ENCODE assay signal across 16 cellular contexts in genomic region chr19:13045812-13046211, GRCh38. TPM values are rescaled to one million over a fixed set of nuclear protein-coding genes. Genes with fewer than 3 reads are reported as not detected.
DNase-seq lines count a peak whose midpoint lies in the region; ATAC-seq and TF ChIP-seq lines count a peak whose summit lies in the region.
"Had no signal": no experiment of that assay in that cellular context is flagged by ENCODE, and none has a peak within 500 bp of the region (broad histone marks: within the 10 kb centered on the region; RNA-seq: fewer than 3 reads in every experiment).

No MANE protein-coding gene starts in this region.

- H3K36me3 Mint-ChIP-seq in natural killer cell: no peaks in the 10 kb centered on the region
- no peaks in the 10 kb centered on the region for H3K36me3 Mint-ChIP-seq in natural killer cell treated with Interleukin-12 subunit alpha and Interleukin-12 subunit beta and Interleukin-15 and Interleukin-18, amount 100 ng/mL, for 72 hours
- H3K36me3 Mint-ChIP-seq in stimulated activated effector memory CD8-positive, alpha-beta T cell treated with anti-CD3 and anti-CD28 coated beads, Interleukin-12 subunit alpha, Interleukin-12 subunit beta, amount 100 ng/mL, for 72 hours: peaks cover 6% of the 10 kb centered on the region
- H3K36me3 Mint-ChIP-seq: CD14-positive monocyte had no signal

- no peaks in the 10 kb centered on the region for H3K9me3 Mint-ChIP-seq in natural killer cell
- no peaks in the 10 kb centered on the region for H3K9me3 Mint-ChIP-seq in natural killer cell treated with Interleukin-12 subunit alpha and Interleukin-12 subunit beta and Interleukin-15 and Interleukin-18, amount 100 ng/mL, for 72 hours
- no peaks in the 10 kb centered on the region for H3K9me3 Mint-ChIP-seq in stimulated activated effector memory CD8-positive, alpha-beta T cell treated with anti-CD3 and anti-CD28 coated beads, Interleukin-12 subunit alpha, Interleukin-12 subunit beta, amount 100 ng/mL, for 72 hours
- H3K9me3 Mint-ChIP-seq: CD14-positive monocyte had no signal

- DNase-seq in natural killer cell (no peak), esophagus squamous epithelium (lab: John Stamatoyannopoulos, UW) (no peak), NCI-H1092 treated with DMSO at 0.1 percent for 48 hours (lab: John Stamatoyannopoulos, UW) (no peak), NCI-H146 (lab: John Stamatoyannopoulos, UW) (no peak), amniotic stem cell (lab: John Stamatoyannopoulos, UW) (no peak), NCI-H146 treated with DMSO at 0.1 percent for 48 hours (lab: John Stamatoyannopoulos, UW; ENCODE audit: unreplicated experiment) (no peak)
- no peak for DNase-seq in natural killer cell treated with Interleukin-12 subunit alpha and Interleukin-12 subunit beta and Interleukin-15 and Interleukin-18, amount 100 ng/mL, for 72 hours (ENCODE audit: low spot score)
- DNase-seq in stimulated activated effector memory CD8-positive, alpha-beta T cell treated with anti-CD3 and anti-CD28 coated beads, Interleukin-12 subunit alpha, Interleukin-12 subunit beta, amount 100 ng/mL, for 72 hours (ENCODE audit: low spot score in 2 of 2): no peak
- DNase-seq: IMR-90, Kasumi-1, NCI-H1417 treated with DMSO at 0.1 percent for 48 hours, NCI-H2081, NCI-H524 had no signal

- no peak for ATAC-seq in natural killer cell
- ATAC-seq in natural killer cell treated with Interleukin-12 subunit alpha and Interleukin-12 subunit beta and Interleukin-15 and Interleukin-18, amount 100 ng/mL, for 72 hours: no peak
- ATAC-seq in stimulated activated effector memory CD8-positive, alpha-beta T cell treated with anti-CD3 and anti-CD28 coated beads, Interleukin-12 subunit alpha, Interleukin-12 subunit beta, amount 100 ng/mL, for 72 hours: no peak
- ATAC-seq: HCT116 had no signal

- H3K4me3 ChIP-seq in esophagus squamous epithelium: no peak overlapping the region

- H3K27ac ChIP-seq in esophagus squamous epithelium: peak overlapping the region; percentile 59 to 86 (median 72)

- H3K27ac Mint-ChIP-seq in natural killer cell: peak overlapping the region; percentile 76 to 95
- H3K27ac Mint-ChIP-seq in natural killer cell treated with Interleukin-12 subunit alpha and Interleukin-12 subunit beta and Interleukin-15 and Interleukin-18, amount 100 ng/mL, for 72 hours: peak overlapping the region in 1 of 2 donors; percentile 17
- peak overlapping the region; percentile 82 for H3K27ac Mint-ChIP-seq in stimulated activated effector memory CD8-positive, alpha-beta T cell treated with anti-CD3 and anti-CD28 coated beads, Interleukin-12 subunit alpha, Interleukin-12 subunit beta, amount 100 ng/mL, for 72 hours
- H3K27ac Mint-ChIP-seq: CD14-positive monocyte had no signal

- intact Hi-C loops in natural killer cell (cut with micrococcal nuclease) (loop anchor here (10.0 kb wide), 1 partner anchor 261 kb away; no protein-coding TSS in a partner anchor), esophagus squamous epithelium (cut with DNase I) (no loop called here)

- H3K4me3 Mint-ChIP-seq in natural killer cell: no peak overlapping the region
- no peak overlapping the region for H3K4me3 Mint-ChIP-seq in natural killer cell treated with Interleukin-12 subunit alpha and Interleukin-12 subunit beta and Interleukin-15 and Interleukin-18, amount 100 ng/mL, for 72 hours
- no peak overlapping the region for H3K4me3 Mint-ChIP-seq in stimulated activated effector memory CD8-positive, alpha-beta T cell treated with anti-CD3 and anti-CD28 coated beads, Interleukin-12 subunit alpha, Interleukin-12 subunit beta, amount 100 ng/mL, for 72 hours
- H3K4me3 Mint-ChIP-seq: CD14-positive monocyte had no signal

- H3K9me3 ChIP-seq in esophagus squamous epithelium: no peaks in the 10 kb centered on the region

- TF ChIP-seq POLR2A in esophagus squamous epithelium (IDR thresholded peaks at IDR 0.05): no peak

- H3K4me1 ChIP-seq in esophagus squamous epithelium: peaks cover 27 to 92% (median 39%) of the 10 kb centered on the region in 3 donors

- H3K27me3 ChIP-seq in esophagus squamous epithelium: no peaks in the 10 kb centered on the region

- H3K27me3 Mint-ChIP-seq in natural killer cell (ENCODE audit: low read depth in 2 of 2): peaks cover 7 to 18% of the 10 kb centered on the region in 2 donors
- peaks cover 4 to 11% of the 10 kb centered on the region in 2 donors for H3K27me3 Mint-ChIP-seq in natural killer cell treated with Interleukin-12 subunit alpha and Interleukin-12 subunit beta and Interleukin-15 and Interleukin-18, amount 100 ng/mL, for 72 hours

- peaks cover 33 to 47% of the 10 kb centered on the region in 2 donors for H3K4me1 Mint-ChIP-seq in natural killer cell
- H3K4me1 Mint-ChIP-seq in natural killer cell treated with Interleukin-12 subunit alpha and Interleukin-12 subunit beta and Interleukin-15 and Interleukin-18, amount 100 ng/mL, for 72 hours (ENCODE audit: low read depth in 2 of 2): peaks cover 25 to 45% of the 10 kb centered on the region in 2 donors
- H3K4me1 Mint-ChIP-seq in stimulated activated effector memory CD8-positive, alpha-beta T cell treated with anti-CD3 and anti-CD28 coated beads, Interleukin-12 subunit alpha, Interleukin-12 subunit beta, amount 100 ng/mL, for 72 hours: peaks cover 46% of the 10 kb centered on the region

- H3K36me3 ChIP-seq in esophagus squamous epithelium: peaks cover 0 to 25% (median 0%) of the 10 kb centered on the region in 3 donors

- TF ChIP-seq CTCF in natural killer cell (IDR thresholded peaks at IDR 0.05) (no peak), esophagus squamous epithelium (IDR thresholded peaks at IDR 0.05) (no peak)

- WGBS in esophagus squamous epithelium, 2 donors: 56 to 75% methylated on average over 2 to 3 of the region's 4 CpGs

RNA-seq across cellular contexts. Expression of gene NFIX, which starts 50.5 kb away (rescaled TPM):
- total RNA-seq in natural killer cell: 1 to 10 TPM in 2 of 3 donors, under 1 TPM in 1; 0.61 to 2.1 (median 1.3) TPM
- under 1 TPM; 0.31 to 0.89 TPM for total RNA-seq in natural killer cell treated with Interleukin-12 subunit alpha and Interleukin-12 subunit beta and Interleukin-15 and Interleukin-18, amount 100 ng/mL, for 72 hours
- total RNA-seq in esophagus squamous epithelium: 10 to 100 TPM; 32.3 to 81.2 (median 51.6) TPM

RNA-seq across cellular contexts. Expression of gene LYL1, which starts 56.8 kb away (rescaled TPM):
- 1 to 10 TPM; 2.0 to 7.7 (median 6.7) TPM for total RNA-seq in natural killer cell
- total RNA-seq in natural killer cell treated with Interleukin-12 subunit alpha and Interleukin-12 subunit beta and Interleukin-15 and Interleukin-18, amount 100 ng/mL, for 72 hours: 1 to 10 TPM in 1 of 2 donors, under 1 TPM in 1; 0.86 to 1.4 TPM
- 10 to 100 TPM in 1 of 4 donors, 1 to 10 TPM in 3; 2.1 to 13.0 (median 3.9) TPM for total RNA-seq in esophagus squamous epithelium
- total RNA-seq: A673 had no signal

Comparison
In these comparisons a context has a peak if more than half of its experiments do, and no peak if none do; other contexts are left out.
1. RNA of gene NFIX, which starts 50.5 kb away (total RNA-seq): 32.3 to 81.2 TPM in esophagus squamous epithelium; 0.61 to 2.1 TPM in natural killer cell and 0.31 to 0.89 TPM in natural killer cell treated with Interleukin-12 subunit alpha and Interleukin-12 subunit beta and Interleukin-15 and Interleukin-18, amount 100 ng/mL, for 72 hours; every median in the first group is over 10 times any median in the second.